ENCODE assay signal across 10 cellular contexts in genomic region chr16:24036038-24036543, GRCh38.
"Had no signal": no experiment of that assay in that cellular context is flagged by ENCODE, and none has a peak within 500 bp of the region (broad histone marks: within the 10 kb centered on the region; RNA-seq: fewer than 3 reads in every experiment).

No MANE protein-coding gene starts in this region.

- H3K27me3 ChIP-seq: dorsolateral prefrontal cortex, sigmoid colon, upper lobe of right lung had no signal

- H3K9me3 ChIP-seq: esophagus squamous epithelium, mucosa of descending colon, sigmoid colon, upper lobe of right lung had no signal

- H3K36me3 ChIP-seq: esophagus squamous epithelium, sigmoid colon, upper lobe of right lung had no signal

- H3K4me3 ChIP-seq: dorsolateral prefrontal cortex, esophagus squamous epithelium, lung, mucosa of descending colon, sigmoid colon, upper lobe of right lung had no signal

- DNase-seq: activated naive CD4-positive, alpha-beta T cell treated with anti-CD3 and anti-CD28 coated beads, Interleukin-2, amount 50 U/mL, for 16 hours; esophagus squamous epithelium; sigmoid colon; T1000; upper lobe of right lung had no signal

- H3K27ac ChIP-seq: esophagus squamous epithelium, sigmoid colon, upper lobe of right lung, VCaP had no signal

- H3K9me3 Mint-ChIP-seq: activated T-helper 2 cell treated with anti-CD3 and anti-CD28 coated beads, Interferon-gamma antibody, Interleukin-2, Interleukin-4, amounts not matched to agents 10 μg/mL and 5 μg/mL and 100 μg/mL, durations not matched to agents 14 hours and 24 hours and 36 hours had no signal

- H3K4me1 ChIP-seq: sigmoid colon, upper lobe of right lung had no signal
